In the genomic region with DNA sequence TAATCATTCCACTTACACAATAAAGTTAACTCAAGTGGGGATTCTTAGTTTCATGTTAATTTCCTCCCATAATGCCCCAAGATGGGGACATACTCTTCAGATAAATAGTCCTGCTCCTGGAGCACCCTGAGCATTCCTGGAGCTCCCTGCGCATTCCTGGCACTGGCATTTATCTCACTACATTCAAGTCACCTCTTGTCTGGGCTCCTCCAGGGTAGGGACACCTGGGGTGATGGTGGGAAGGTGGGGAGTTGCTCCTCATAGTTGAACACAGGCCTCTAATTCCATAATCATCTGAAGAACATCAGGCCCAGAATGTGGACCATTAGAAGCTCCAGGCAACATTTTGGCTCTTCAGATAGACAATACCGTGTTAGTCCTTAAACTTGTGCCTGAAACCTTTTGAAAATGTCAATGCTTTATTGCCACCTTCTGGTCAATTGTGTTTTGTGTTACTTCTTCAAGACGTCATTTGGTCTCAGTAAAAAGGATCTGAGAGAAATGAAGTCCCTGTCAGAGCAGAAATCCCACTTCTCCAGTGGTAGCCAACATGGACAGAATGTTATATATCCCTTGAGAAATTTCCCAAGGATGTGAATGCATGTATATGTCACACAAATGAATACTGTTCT, we compare ENCODE assay signal across 8 cellular contexts. TPM values are rescaled to one million over a fixed set of nuclear protein-coding genes. Genes with fewer than 3 reads are reported as not detected.
DNase-seq lines count a peak whose midpoint lies in the region; ATAC-seq and TF ChIP-seq lines count a peak whose summit lies in the region.

No MANE protein-coding gene starts in this region.

- TF ChIP-seq CTCF in epithelial cell of proximal tubule (conservative IDR thresholded peaks at IDR 0.05; ENCODE audit: low read depth, low read length) (peak; percentile 61), colonic mucosa (IDR thresholded peaks at IDR 0.05) (no peak), mucosa of descending colon (IDR thresholded peaks at IDR 0.05) (no peak), lower leg skin (IDR thresholded peaks at IDR 0.05) (no peak)

- DNase-seq in SIG-M5 treated with dmso at 0.1 percent for 504 hours (lab: John Stamatoyannopoulos, UW; ENCODE audit: unreplicated experiment), result peak; percentile 75
- no peak for DNase-seq in SIG-M5 (lab: John Stamatoyannopoulos, UW)
- DNase-seq in NOMO-1 (lab: John Stamatoyannopoulos, UW; ENCODE audit: unreplicated experiment in 2 of 2), result peak; percentile 38 to 57
- no peak for DNase-seq in epithelial cell of proximal tubule (ENCODE audit: low read depth)
- peak; percentile 93 for DNase-seq in pons (ENCODE audit: low spot score)
- DNase-seq in colonic mucosa, result no peak
- DNase-seq in mucosa of descending colon, result no peak
- DNase-seq in lower leg skin (ENCODE audit: low spot score in 2 of 2), result no peak

- H3K27me3 ChIP-seq in colonic mucosa, result no peaks in the 10 kb centered on the region

- H3K9me3 ChIP-seq in colonic mucosa, result no peaks in the 10 kb centered on the region
- no peaks in the 10 kb centered on the region for H3K9me3 ChIP-seq in mucosa of descending colon

- ATAC-seq in mucosa of descending colon, result no peak

- H3K9ac ChIP-seq in colonic mucosa (ENCODE audit: low read depth in 2 of 2, low read length in 2 of 2), result no peak overlapping the region

- intact Hi-C loops in colonic mucosa (cut with DNase I) (loop anchor here (5.0 kb wide), 1 partner anchor 149 kb away; no protein-coding TSS in a partner anchor), mucosa of descending colon (cut with DNase I, micrococcal nuclease) (no loop called here), lower leg skin (cut with DNase I; ENCODE audit: low total_unique reads) (no loop called here)

- H3K4me1 ChIP-seq in colonic mucosa (no peaks in the 10 kb centered on the region), mucosa of descending colon (ENCODE audit: low read depth) (no peaks in the 10 kb centered on the region)

- WGBS in lower leg skin, 2 donors, result 36 to 48% methylated on average over 3 of the region's 3 CpGs

- no peak for TF ChIP-seq POLR2A in lower leg skin (IDR thresholded peaks at IDR 0.05)

- H3K36me3 ChIP-seq in colonic mucosa, result no peaks in the 10 kb centered on the region
- H3K36me3 ChIP-seq in mucosa of descending colon (ENCODE audit: low read depth), result no peaks in the 10 kb centered on the region

- no peak overlapping the region for H3K27ac ChIP-seq in colonic mucosa

- no peak overlapping the region for H3K4me3 ChIP-seq in epithelial cell of proximal tubule (ENCODE audit: low read depth, low read length)
- H3K4me3 ChIP-seq in colonic mucosa, result no peak overlapping the region
- no peak overlapping the region for H3K4me3 ChIP-seq in mucosa of descending colon
- no peak overlapping the region for H3K4me3 ChIP-seq in lower leg skin (ENCODE audit: low read depth, poor library complexity, severe bottlenecking)

RNA-seq across cellular contexts. Expression of a gene that starts 14.2 kb away (rescaled TPM):
- 14.8 and 24.0 TPM in 2 replicates for total RNA-seq in epithelial cell of proximal tubule
- 10 to 100 TPM; 16.9 to 24.6 TPM for total RNA-seq in colonic mucosa
- total RNA-seq in mucosa of descending colon, result 10 to 100 TPM; 19.6 to 20.3 (median 20.2) TPM
- 10 to 100 TPM; 15.0 to 25.0 (median 22.4) TPM for total RNA-seq in lower leg skin

Comparison
In these comparisons a context has a peak if more than half of its experiments do, and no peak if none do; other contexts are left out.
1. DNase-seq: peak in SIG-M5 treated with dmso at 0.1 percent for 504 hours (single experiment), NOMO-1 (2 of 2) and pons (single experiment); none in SIG-M5 (single experiment), epithelial cell of proximal tubule (single experiment), colonic mucosa (single experiment), mucosa of descending colon (0 of 3) and lower leg skin (0 of 2).